ENCODE assay signal across 8 cellular contexts in the genomic region with DNA sequence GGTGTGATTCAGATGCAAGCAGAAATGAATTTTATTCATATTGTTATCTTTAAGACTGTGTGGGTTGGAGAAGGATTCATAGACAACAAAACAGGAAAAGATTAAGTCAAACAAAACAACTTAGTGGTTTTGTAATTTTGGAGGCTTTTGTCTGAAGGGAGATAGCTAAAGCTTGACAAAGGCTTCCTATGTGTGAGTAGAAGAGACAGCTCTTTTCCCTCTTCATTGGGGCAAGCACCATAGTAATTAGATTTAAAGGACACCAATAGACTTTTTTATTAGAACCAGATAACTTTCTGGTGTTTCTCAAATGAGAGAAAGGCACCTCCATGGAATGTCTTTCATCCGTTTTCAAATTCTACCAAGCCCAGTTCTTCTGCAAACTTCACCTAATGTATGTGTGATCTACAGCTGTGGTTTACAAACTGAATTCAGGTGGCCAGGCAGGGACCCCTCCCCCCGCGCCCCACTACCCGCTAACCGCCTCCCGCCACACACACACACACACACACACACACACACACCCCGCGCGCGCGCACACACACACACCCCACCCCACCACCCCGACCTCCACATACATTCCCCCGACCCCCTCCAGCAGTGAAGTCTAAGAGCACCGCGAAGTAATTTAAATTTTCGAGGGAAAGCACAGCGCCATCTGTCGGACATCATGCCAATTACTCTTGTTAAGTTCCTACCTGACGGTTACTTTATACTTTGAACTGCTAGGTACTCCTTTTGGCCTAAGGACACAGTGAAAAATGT. TPM values are rescaled to one million over a fixed set of nuclear protein-coding genes. Genes with fewer than 3 reads are reported as not detected.
DNase-seq lines count a peak whose midpoint lies in the region; ATAC-seq, FAIRE-seq and TF ChIP-seq lines count a peak whose summit lies in the region.

No MANE protein-coding gene starts in this region.

- DNase-seq in CMK (ENCODE audit: low read depth) (peak; percentile 30), choroid plexus epithelial cell (ENCODE audit: low read depth) (peak; percentile 84), HepG2 (ENCODE audit: low spot score) (peak; percentile 70), SKM-1 treated with dmso at 0.1 percent for 144 hours (lab: John Stamatoyannopoulos, UW; ENCODE audit: unreplicated experiment) (no peak)
- DNase-seq in stimulated activated CD8-positive, alpha-beta memory T cell treated with anti-CD3 and anti-CD28 coated beads, Interleukin-12 subunit alpha, Interleukin-12 subunit beta, amount 100 ng/mL, for 1 hour (ENCODE audit: low read depth): peak; percentile 53

- no peaks in the 10 kb centered on the region for H3K36me3 ChIP-seq in KMS-11 (ENCODE audit: insufficient read depth)
- H3K36me3 ChIP-seq in HepG2 (replicated peaks in 1 of 2; ENCODE audit: control insufficient read depth in 1 of 2, insufficient read depth in 2 of 2, low read length in 2 of 2): no peaks in the 10 kb centered on the region

- intact Hi-C loops in HepG2 (cut with micrococcal nuclease; ENCODE audit: unreplicated experiment): loop anchor here (1.0 to 10.0 kb wide), 6 partner anchors 10 to 216 kb away; a partner anchor contains a TSS

- TF ChIP-seq CTCF in KMS-11 (conservative IDR thresholded peaks at IDR 0.05; ENCODE audit: low read depth, low read length) (peak; percentile 87), choroid plexus epithelial cell (conservative IDR thresholded peaks at IDR 0.05; ENCODE audit: low read depth, low read length) (peak; percentile 77), HepG2 (CRISPR knock-in tag; IDR thresholded peaks at IDR 0.05) (peak; percentile 81)

- FAIRE-seq in HepG2 (lab: Jason Lieb, UNC): peak; percentile 44

- H3K79me2 ChIP-seq in KMS-11 (ENCODE audit: insufficient read depth, low read depth): no peaks in the 10 kb centered on the region
- H3K79me2 ChIP-seq in HepG2 (ENCODE audit: insufficient read depth, low read length): no peaks in the 10 kb centered on the region

- TF ChIP-seq POLR2A in HepG2 (IDR thresholded peaks at IDR 0.05; ENCODE audit: insufficient read depth in 1 of 2, low read depth in 2 of 2, low read length in 2 of 2): no peak

- H3K27me3 ChIP-seq in KMS-11 (ENCODE audit: insufficient read depth, low read depth) (no peaks in the 10 kb centered on the region), HepG2 (ENCODE audit: control insufficient read depth in 1 of 2, insufficient read depth in 2 of 2, low read length in 2 of 2) (no peaks in the 10 kb centered on the region; a peak in 1 of 5 replicates)

- H3K4me1 ChIP-seq in KMS-11 (ENCODE audit: low read depth, poor library complexity, severe bottlenecking) (peaks cover 10% of the 10 kb centered on the region), HepG2 (ENCODE audit: insufficient read depth, low read length) (peaks cover 40% of the 10 kb centered on the region)

- H4K20me1 ChIP-seq in KMS-11 (ENCODE audit: insufficient read depth) (no peaks in the 10 kb centered on the region), HepG2 (ENCODE audit: insufficient read depth, low read length) (no peaks in the 10 kb centered on the region)

- H3K4me2 ChIP-seq in KMS-11 (peak overlapping the region; percentile 14; the same call in 1 of the 2 replicates), HepG2 (ENCODE audit: low read depth, low read length) (peak overlapping the region; percentile 61)

- POLR2A ChIA-PET in HepG2 (lab: Yijun Ruan, JAX): no interaction called here

- H3K9ac ChIP-seq in KMS-11 (peak overlapping the region; percentile 3; the same call in 1 of the 2 replicates), HepG2 (ENCODE audit: insufficient read depth, low read depth, low read length) (peak overlapping the region; percentile 49)

- H3K27ac ChIP-seq in KMS-11: no peak overlapping the region
- peak overlapping the region; percentile 16 for H3K27ac ChIP-seq in HepG2 (ENCODE audit: extremely low read length, insufficient read depth, low read length)

- no peak for TF ChIP-seq EP300 in HepG2 (IDR thresholded peaks at IDR 0.05; ENCODE audit: low read depth in 2 of 2, low read length in 2 of 2)
- TF ChIP-seq EP300 in HepG2 (CRISPR knock-in tag; IDR thresholded peaks at IDR 0.05; ENCODE audit: borderline replicate concordance): no peak

- no TSS peak for BruUV-seq in HepG2 (replicated peaks; lab: Mats Ljungman, UMichigan)

- peak overlapping the region; percentile 58 for H2AFZ ChIP-seq in KMS-11 (ENCODE audit: low read depth)
- H2AFZ ChIP-seq in HepG2 (ENCODE audit: low read length): peak overlapping the region; percentile 65

- TF ChIP-seq RAD21 in HepG2 (CRISPR knock-in tag; IDR thresholded peaks at IDR 0.05): no peak

- H3K4me3 ChIP-seq in KMS-11 (IDR thresholded peaks at IDR 0.05; ENCODE audit: insufficient read depth, low read depth, low read length): peak overlapping the region; percentile 45
- H3K4me3 ChIP-seq in choroid plexus epithelial cell (ENCODE audit: low read depth, low read length): peak overlapping the region; percentile 48
- H3K4me3 ChIP-seq in HepG2 (replicated peaks in 1 of 3; ENCODE audit: insufficient read depth in 1 of 3, low read depth in 2 of 3, low read length in 3 of 3): peak overlapping the region; percentile 52 to 58 (median 53)

- in situ Hi-C loops in HepG2 (cut with HindIII; ENCODE audit: extremely low pct_ligation_motif_present, low pct_unique_long_range_greater_than_20kb): no loop called here

- 3% methylated on average over 19 of the region's 19 CpGs for WGBS in HepG2 (ENCODE audit: low lambda C conversion rate)

- ATAC-seq in GM21390 (IDR thresholded peaks at IDR 0.05; ENCODE audit: unreplicated experiment) (peak; percentile 78), HepG2 (peak; percentile 92)
- ATAC-seq in activated CD4-positive, CD25-positive, alpha-beta regulatory T cell treated with anti-CD3 and anti-CD28 coated beads, Interleukin-2, amount 50 U/mL, for 24 hours: peak; percentile 48 to 53

- no peaks in the 10 kb centered on the region for H3K9me3 ChIP-seq in HepG2 (ENCODE audit: low read length)

- CTCF ChIA-PET in HepG2 (lab: Yijun Ruan, JAX; ENCODE audit: low intra/inter-chr PET ratio, low total read pairs): interaction anchor here (0.8 to 2.8 kb wide), 3 partner anchors 50 to 216 kb away, joined by 3 to 19 read pairs (median 4); no protein-coding TSS in a partner anchor

TF ChIP-seq in HepG2, 621 proteins besides CTCF, POLR2A, EP300 and RAD21 (continues in another document):
- TF ChIP-seq JUNB (CRISPR knock-in tag; IDR thresholded peaks at IDR 0.05; ENCODE audit: borderline replicate concordance): no peak
- no peak for TF ChIP-seq ZNF33B (CRISPR knock-in tag; IDR thresholded peaks at IDR 0.05)
- TF ChIP-seq HNRNPUL1 (IDR thresholded peaks at IDR 0.05; ENCODE audit: low read depth, low read length): no peak
- no peak for TF ChIP-seq ZNF253 (CRISPR knock-in tag; IDR thresholded peaks at IDR 0.05; ENCODE audit: borderline replicate concordance)
- TF ChIP-seq, protein P1, sequence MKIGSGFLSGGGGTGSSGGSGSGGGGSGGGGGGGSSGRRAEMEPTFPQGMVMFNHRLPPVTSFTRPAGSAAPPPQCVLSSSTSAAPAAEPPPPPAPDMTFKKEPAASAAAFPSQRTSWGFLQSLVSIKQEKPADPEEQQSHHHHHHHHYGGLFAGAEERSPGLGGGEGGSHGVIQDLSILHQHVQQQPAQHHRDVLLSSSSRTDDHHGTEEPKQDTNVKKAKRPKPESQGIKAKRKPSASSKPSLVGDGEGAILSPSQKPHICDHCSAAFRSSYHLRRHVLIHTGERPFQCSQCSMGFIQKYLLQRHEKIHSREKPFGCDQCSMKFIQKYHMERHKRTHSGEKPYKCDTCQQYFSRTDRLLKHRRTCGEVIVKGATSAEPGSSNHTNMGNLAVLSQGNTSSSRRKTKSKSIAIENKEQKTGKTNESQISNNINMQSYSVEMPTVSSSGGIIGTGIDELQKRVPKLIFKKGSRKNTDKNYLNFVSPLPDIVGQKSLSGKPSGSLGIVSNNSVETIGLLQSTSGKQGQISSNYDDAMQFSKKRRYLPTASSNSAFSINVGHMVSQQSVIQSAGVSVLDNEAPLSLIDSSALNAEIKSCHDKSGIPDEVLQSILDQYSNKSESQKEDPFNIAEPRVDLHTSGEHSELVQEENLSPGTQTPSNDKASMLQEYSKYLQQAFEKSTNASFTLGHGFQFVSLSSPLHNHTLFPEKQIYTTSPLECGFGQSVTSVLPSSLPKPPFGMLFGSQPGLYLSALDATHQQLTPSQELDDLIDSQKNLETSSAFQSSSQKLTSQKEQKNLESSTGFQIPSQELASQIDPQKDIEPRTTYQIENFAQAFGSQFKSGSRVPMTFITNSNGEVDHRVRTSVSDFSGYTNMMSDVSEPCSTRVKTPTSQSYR (CRISPR knock-in tag; IDR thresholded peaks at IDR 0.05; ENCODE audit: borderline replicate concordance): peak; percentile 39; the same call in 1 of the 2 replicates
- TF ChIP-seq NR1H2 (CRISPR knock-in tag; IDR thresholded peaks at IDR 0.05; ENCODE audit: borderline replicate concordance, low read depth): no peak
- TF ChIP-seq DR1 (CRISPR knock-in tag; IDR thresholded peaks at IDR 0.05): no peak
- TF ChIP-seq EHMT2 (IDR thresholded peaks at IDR 0.05; ENCODE audit: borderline replicate concordance, low read depth, low read length): no peak
- TF ChIP-seq HMGA1 (CRISPR knock-in tag; conservative IDR thresholded peaks at IDR 0.05): no peak
- peak; percentile 61 for TF ChIP-seq HNF4A (CRISPR knock-in tag; IDR thresholded peaks at IDR 0.05)

RNA-seq across cellular contexts. Expression of a gene that starts 31.7 kb away (rescaled TPM):
- total RNA-seq in HepG2 (2016; rRNA removed; fragmentation: Illumina TruSeq; extraction: Trizol): 1.5 and 2.4 TPM in 2 replicates
- total RNA-seq in HepG2 (2016; cell fraction: cytosol; rRNA removed; fragmentation: Illumina TruSeq; extraction: Trizol; ENCODE audit: low read depth): 0.79 and 1.8 TPM in 2 replicates
- 1.7 and 1.9 TPM in 2 replicates for total RNA-seq in HepG2 (2016; cell fraction: insoluble cytoplasmic fraction; rRNA removed; fragmentation: Illumina TruSeq; extraction: Trizol)
- 1.8 and 1.9 TPM in 2 replicates for total RNA-seq in HepG2 (2016; cell fraction: membrane; rRNA removed; fragmentation: Illumina TruSeq; extraction: Trizol)
- total RNA-seq in HepG2 (2016; cell fraction: nucleus; rRNA removed; fragmentation: Illumina TruSeq; extraction: Trizol): 2.1 and 2.4 TPM in 2 replicates
- 2.9 and 3.5 TPM in 2 replicates for polyA plus RNA-seq in HepG2 (2011; rRNA removed)
- polyA plus RNA-seq in HepG2 (2011; cell fraction: cytosol; rRNA removed): 1.6 and 2.1 TPM in 2 replicates
- polyA plus RNA-seq in HepG2 (2011; cell fraction: nucleus; rRNA removed): 0.87 and 0.90 TPM in 2 replicates
- 6.6 and 22.4 TPM in 2 replicates for polyA plus RNA-seq in HepG2 (2012)
- polyA plus RNA-seq in HepG2 (2016; cell fraction: cytosol; fragmentation: Illumina TruSeq; extraction: Trizol; ENCODE audit: low read depth): 0.83 and 1.6 TPM in 2 replicates
- 2.9 and 3.3 TPM in 2 replicates for polyA plus RNA-seq in HepG2 (2016; cell fraction: insoluble cytoplasmic fraction; fragmentation: Illumina TruSeq; extraction: Trizol; ENCODE audit: low read depth)
- polyA plus RNA-seq in HepG2 (2016; cell fraction: membrane; fragmentation: Illumina TruSeq; extraction: Trizol; ENCODE audit: low read depth): 3.2 and 3.5 TPM in 2 replicates
- polyA plus RNA-seq in HepG2 (2016; cell fraction: nucleus; fragmentation: Illumina TruSeq; extraction: Trizol; ENCODE audit: insufficient read depth, low read depth): 1.2 and 2.1 TPM in 2 replicates
- 0.34 TPM in 1 of 2 replicates, not detected in the other for polyA minus RNA-seq in HepG2 (2011; rRNA and poly(A)+ RNA removed; ENCODE audit: low replicate concordance)
- 1.5 TPM in 1 of 2 replicates, not detected in the other for polyA minus RNA-seq in HepG2 (2011; cell fraction: cytosol; rRNA and poly(A)+ RNA removed)
- polyA minus RNA-seq in HepG2 (2011; cell fraction: nucleus; rRNA and poly(A)+ RNA removed): 5.0 and 5.9 TPM in 2 replicates
